In the genomic region with DNA sequence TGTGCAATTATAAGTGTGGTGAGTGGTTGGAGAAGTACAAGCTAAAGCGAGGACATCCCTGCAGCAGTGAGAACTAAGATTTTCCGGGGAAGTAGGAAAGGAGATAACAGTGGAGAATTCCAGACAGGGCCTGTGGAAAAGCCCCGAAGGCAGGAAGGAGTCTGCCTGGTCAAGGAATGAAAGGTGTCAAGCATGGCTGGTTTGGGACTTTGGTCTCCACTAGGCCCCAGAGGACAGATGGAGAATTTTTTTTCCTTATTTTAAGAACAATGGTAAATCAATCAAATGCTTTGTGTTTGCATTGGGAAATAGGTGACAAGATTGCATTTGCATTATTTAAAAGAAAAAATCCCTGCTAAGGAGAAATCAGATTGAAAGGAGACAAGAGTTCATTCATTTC, we compare ENCODE assay signal across 16 cellular contexts.
"Had no signal": no experiment of that assay in that cellular context is flagged by ENCODE, and none has a peak within 500 bp of the region (broad histone marks: within the 10 kb centered on the region; RNA-seq: fewer than 3 reads in every experiment).

No MANE protein-coding gene starts in this region.

- H2AFZ ChIP-seq: hepatocyte had no signal

- H3K9me3 ChIP-seq: prostate gland, upper lobe of left lung had no signal

- H3K36me3 ChIP-seq: cardiac muscle cell, prostate gland, upper lobe of left lung had no signal

- H3K27me3 ChIP-seq: cardiac muscle cell, upper lobe of left lung had no signal

- ATAC-seq: activated T-helper 17 cell treated with anti-CD3 and anti-CD28 coated beads, Interleukin-2, amount 50 U/mL, for 72 hours; esophagus mucosa; natural killer cell; sciatic nerve; stimulated activated naive CD8-positive, alpha-beta T cell treated with anti-CD3 and anti-CD28 coated beads, Interleukin-15, amount 100 ng/mL, for 72 hours; T-cell had no signal

- H3K4me2 ChIP-seq: hepatocyte had no signal

- DNase-seq: activated CD4-positive, alpha-beta T cell treated with anti-CD3 and anti-CD28 coated beads, Interleukin-2, amount 50 U/mL, for 4 hours; activated CD4-positive, CD25-positive, alpha-beta regulatory T cell treated with anti-CD3 and anti-CD28 coated beads, Interleukin-2, amount 50 U/mL, for 72 hours; activated naive CD4-positive, alpha-beta T cell treated with anti-CD3 and anti-CD28 coated beads, Interleukin-2, amount 10 ng/mL, durations not matched to agents 7 days and 5 days; activated T-cell treated with anti-CD3 and anti-CD28 coated beads for 4 hours; mesenchymal stem cell; natural killer cell; stimulated activated naive CD8-positive, alpha-beta T cell treated with anti-CD3 and anti-CD28 coated beads, Interleukin-15, amount 100 ng/mL, for 72 hours; T-cell; T-helper 9 cell; upper lobe of left lung had no signal

- H3K27ac ChIP-seq: cardiac muscle cell, hepatocyte, prostate gland, upper lobe of left lung had no signal

- H3K4me3 ChIP-seq: cardiac muscle cell, hepatocyte, prostate gland, upper lobe of left lung had no signal
